ENCODE assay signal across 8 cellular contexts in genomic region chr1:16215882-16216753, GRCh38. TPM values are rescaled to one million over a fixed set of nuclear protein-coding genes. Genes with fewer than 3 reads are reported as not detected.
DNase-seq lines count a peak whose midpoint lies in the region; ATAC-seq and TF ChIP-seq lines count a peak whose summit lies in the region.

No MANE protein-coding gene starts in this region.

- peak overlapping the region; percentile 32 for H3K4me3 ChIP-seq in A673 (ENCODE audit: low read depth, low read length, poor library complexity, severe bottlenecking)

- ATAC-seq in GM21360 (IDR thresholded peaks at IDR 0.05; ENCODE audit: unreplicated experiment) (peak; percentile 51), memory B cell (ENCODE audit: low read depth) (no peak), HG03159 (IDR thresholded peaks at IDR 0.05; ENCODE audit: unreplicated experiment) (no peak)
- peak; percentile 48 for ATAC-seq in activated CD8-positive, alpha-beta memory T cell treated with anti-CD3 and anti-CD28 coated beads, Interleukin-2, amount 10 ng/mL, durations not matched to agents 7 days and 5 days

- no peaks in the 10 kb centered on the region for H3K27me3 ChIP-seq in A673 (replicated peaks; ENCODE audit: insufficient read depth, low read depth, low read length, poor library complexity)

- CTCF ChIA-PET in A673 (lab: Charles Lee), result no interaction called here
- CTCF ChIA-PET in activated CD8-positive, alpha-beta memory T cell treated with anti-CD3 and anti-CD28 coated beads, Interleukin-2, amount 10 ng/mL, durations not matched to agents 7 days and 5 days (lab: Charles Lee), result interaction anchor here (1.0 to 4.6 kb wide), 8 partner anchors 10 to 156 kb away, joined by 3 to 21 read pairs (median 10); partner anchors contain the start of gene CPLANE2

- H3K27me3 Mint-ChIP-seq in activated CD8-positive, alpha-beta memory T cell treated with anti-CD3 and anti-CD28 coated beads, Interleukin-2, amount 10 ng/mL, durations not matched to agents 7 days and 5 days, result peaks cover 7% of the 10 kb centered on the region
- H3K27me3 Mint-ChIP-seq in endothelial cell (ENCODE audit: unreplicated experiment) (peaks cover 21% of the 10 kb centered on the region), memory B cell (peaks cover 5% of the 10 kb centered on the region)

- TF ChIP-seq CTCF in A673 (conservative IDR thresholded peaks at IDR 0.05; ENCODE audit: low read depth, low read length) (no peak), endothelial cell (IDR thresholded peaks at IDR 0.05; ENCODE audit: unreplicated experiment) (no peak)

- peaks cover 5% of the 10 kb centered on the region for H3K4me1 ChIP-seq in A673 (ENCODE audit: insufficient read depth, low read length, poor library complexity, severe bottlenecking)

- no peaks in the 10 kb centered on the region for H3K36me3 Mint-ChIP-seq in activated CD8-positive, alpha-beta memory T cell treated with anti-CD3 and anti-CD28 coated beads, Interleukin-2, amount 10 ng/mL, durations not matched to agents 7 days and 5 days
- H3K36me3 Mint-ChIP-seq in endothelial cell (ENCODE audit: low read depth, unreplicated experiment) (no peaks in the 10 kb centered on the region), memory B cell (no peaks in the 10 kb centered on the region)

- no peaks in the 10 kb centered on the region for H3K9me3 ChIP-seq in A673 (ENCODE audit: low read depth, low read length, poor library complexity, severe bottlenecking)

- H3K9me3 Mint-ChIP-seq in activated CD8-positive, alpha-beta memory T cell treated with anti-CD3 and anti-CD28 coated beads, Interleukin-2, amount 10 ng/mL, durations not matched to agents 7 days and 5 days (ENCODE audit: low read depth), result no peaks in the 10 kb centered on the region
- H3K9me3 Mint-ChIP-seq in endothelial cell (ENCODE audit: unreplicated experiment) (no peaks in the 10 kb centered on the region), memory B cell (no peaks in the 10 kb centered on the region)

- H3K27ac ChIP-seq in A673 (ENCODE audit: low read depth, low read length, poor library complexity, severe bottlenecking), result no peak overlapping the region

- peak; percentile 88 for DNase-seq in A673 (ENCODE audit: low spot score)
- peak; percentile 91 to 97 for DNase-seq in NCI-H526 (lab: John Stamatoyannopoulos, UW)
- peak; percentile 89 for DNase-seq in activated CD8-positive, alpha-beta memory T cell treated with anti-CD3 and anti-CD28 coated beads, Interleukin-2, amount 10 ng/mL, durations not matched to agents 7 days and 5 days
- peak; percentile 86 for DNase-seq in endothelial cell (ENCODE audit: low spot score)
- DNase-seq in memory B cell (ENCODE audit: low spot score in 2 of 2), result no peak
- DNase-seq in stimulated activated CD8-positive, alpha-beta memory T cell treated with anti-CD3 and anti-CD28 coated beads, Interleukin-2, amount 100 ng/mL, for 48 hours (ENCODE audit: low read depth in 2 of 2), result peak; percentile 37 to 58

- H3K4me3 Mint-ChIP-seq in activated CD8-positive, alpha-beta memory T cell treated with anti-CD3 and anti-CD28 coated beads, Interleukin-2, amount 10 ng/mL, durations not matched to agents 7 days and 5 days, result peak overlapping the region; percentile 85
- peak overlapping the region; percentile 92 for H3K4me3 Mint-ChIP-seq in endothelial cell (ENCODE audit: unreplicated experiment)
- peak overlapping the region; percentile 77 for H3K4me3 Mint-ChIP-seq in memory B cell

- BruUV-seq in A673 (replicated peaks; lab: Mats Ljungman, UMichigan), result no TSS peak

- intact Hi-C loops in A673 (cut with micrococcal nuclease; ENCODE audit: unreplicated experiment), result no loop called here

- POLR2A ChIA-PET in A673 (lab: Charles Lee; ENCODE audit: low non-redundant PET), result no interaction called here

- peak overlapping the region; percentile 54 for H3K27ac Mint-ChIP-seq in activated CD8-positive, alpha-beta memory T cell treated with anti-CD3 and anti-CD28 coated beads, Interleukin-2, amount 10 ng/mL, durations not matched to agents 7 days and 5 days
- H3K27ac Mint-ChIP-seq in endothelial cell (ENCODE audit: unreplicated experiment), result no peak overlapping the region
- no peak overlapping the region for H3K27ac Mint-ChIP-seq in memory B cell

- peaks cover 24% of the 10 kb centered on the region for H3K4me1 Mint-ChIP-seq in activated CD8-positive, alpha-beta memory T cell treated with anti-CD3 and anti-CD28 coated beads, Interleukin-2, amount 10 ng/mL, durations not matched to agents 7 days and 5 days
- H3K4me1 Mint-ChIP-seq in endothelial cell (ENCODE audit: unreplicated experiment), result peaks cover 6% of the 10 kb centered on the region
- H3K4me1 Mint-ChIP-seq in memory B cell, result peaks cover 10% of the 10 kb centered on the region

- H3K36me3 ChIP-seq in A673 (ENCODE audit: insufficient read depth, low read length, poor library complexity, severe bottlenecking), result no peaks in the 10 kb centered on the region

RNA-seq across cellular contexts. Expression of gene ARHGEF19, which starts 3.7 kb away (rescaled TPM):
- 5.2 and 5.8 TPM in 2 replicates for total RNA-seq in A673 (2021)
- 1 to 10 TPM; 5.3 to 6.0 TPM for total RNA-seq in activated CD8-positive, alpha-beta memory T cell treated with anti-CD3 and anti-CD28 coated beads, Interleukin-2, amount 10 ng/mL, durations not matched to agents 7 days and 5 days
- 14.0 TPM for total RNA-seq in endothelial cell (ENCODE audit: unreplicated experiment)

RNA-seq across cellular contexts. Expression of gene CPLANE2, which starts 20.9 kb away (rescaled TPM):
- total RNA-seq in A673 (2021) (5.5 and 7.6 TPM in 2 replicates), endothelial cell (ENCODE audit: unreplicated experiment) (3.6 TPM)
- total RNA-seq in activated CD8-positive, alpha-beta memory T cell treated with anti-CD3 and anti-CD28 coated beads, Interleukin-2, amount 10 ng/mL, durations not matched to agents 7 days and 5 days, result 1 to 10 TPM; 5.9 to 6.4 TPM

Comparison
In these comparisons a context has a peak if more than half of its experiments do, and no peak if none do; other contexts are left out.
1. DNase-seq: peak in A673 (single experiment), NCI-H526 (2 of 2), activated CD8-positive, alpha-beta memory T cell treated with anti-CD3 and anti-CD28 coated beads, Interleukin-2, amount 10 ng/mL, durations not matched to agents 7 days and 5 days (single experiment), endothelial cell (single experiment) and stimulated activated CD8-positive, alpha-beta memory T cell treated with anti-CD3 and anti-CD28 coated beads, Interleukin-2, amount 100 ng/mL, for 48 hours (2 of 2); none in memory B cell (0 of 2).
2. ATAC-seq: peak in GM21360 (single experiment) and activated CD8-positive, alpha-beta memory T cell treated with anti-CD3 and anti-CD28 coated beads, Interleukin-2, amount 10 ng/mL, durations not matched to agents 7 days and 5 days (single experiment); none in memory B cell (single experiment) and HG03159 (single experiment).
3. Peak in every context shown above with its lines, with median percentiles within 50 percentile points of each other: H3K4me3 Mint-ChIP-seq.